17 cellular contexts compared by ENCODE assay signal in the genomic region with DNA sequence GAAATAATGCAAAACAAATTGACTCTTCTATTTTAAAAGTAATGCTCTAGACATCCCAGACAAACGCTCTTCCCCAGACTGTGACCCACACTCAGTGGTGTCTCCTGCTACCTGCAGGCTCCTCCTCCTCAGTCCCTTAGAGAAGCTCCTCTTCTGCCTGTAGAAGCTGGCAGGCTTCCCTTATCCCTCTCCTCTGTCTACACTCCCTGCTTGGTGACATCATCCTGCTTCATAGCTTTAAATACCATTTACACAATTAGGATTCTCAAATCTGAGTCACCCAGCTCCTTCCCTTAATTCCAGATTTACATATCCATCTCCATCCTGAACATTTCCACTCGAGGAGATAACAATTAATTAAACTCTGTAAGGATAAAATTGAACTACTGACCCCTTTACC.
DNase-seq lines count a peak whose midpoint lies in the region; ATAC-seq and TF ChIP-seq lines count a peak whose summit lies in the region.
"Had no signal": no experiment of that assay in that cellular context is flagged by ENCODE, and none has a peak within 500 bp of the region (broad histone marks: within the 10 kb centered on the region; RNA-seq: fewer than 3 reads in every experiment).

No MANE protein-coding gene starts in this region.

- no peak overlapping the region for H3K9ac ChIP-seq in adipocyte (ENCODE audit: low read length)
- no peak overlapping the region for H3K9ac ChIP-seq in fibroblast of lung (ENCODE audit: insufficient read depth, low read length)

- H3K4me3 Mint-ChIP-seq in HFFc6 (no peak overlapping the region), glutamatergic neuron (ENCODE audit: unreplicated experiment) (no peak overlapping the region)
- H3K4me3 Mint-ChIP-seq in activated T-cell treated with anti-CD3 and anti-CD28 coated beads, Interleukin-2, amount 50 U/mL, for 4 hours: no peak overlapping the region
- H3K4me3 Mint-ChIP-seq: activated CD8-positive, alpha-beta memory T cell treated with anti-CD3 and anti-CD28 coated beads, Interleukin-2, amount 10 ng/mL, durations not matched to agents 7 days and 5 days; CD8-positive, alpha-beta memory T cell; T-helper 1 cell treated with Interleukin-12 subunit alpha and Interleukin-12 subunit beta and Interleukin-4 antibody, amounts not matched to agents 30 μg/mL and 1 μg/mL, for 36 hours had no signal

- H3K27me3 ChIP-seq in adipocyte (replicated peaks; ENCODE audit: control insufficient read depth, insufficient read depth, low read length) (peaks cover 4% of the 10 kb centered on the region), fibroblast of lung (ENCODE audit: control insufficient read depth, insufficient read depth, low read length) (no peaks in the 10 kb centered on the region), left lung (no peaks in the 10 kb centered on the region)
- H3K27me3 ChIP-seq: Peyer's patch, thyroid gland had no signal

- ATAC-seq in left lung: no peak
- ATAC-seq in activated T-cell treated with anti-CD3 and anti-CD28 coated beads, Interleukin-2, amount 50 U/mL, for 4 hours: no peak
- ATAC-seq: activated CD8-positive, alpha-beta memory T cell treated with anti-CD3 and anti-CD28 coated beads, Interleukin-2, amount 10 ng/mL, durations not matched to agents 7 days and 5 days had no signal

- no peak overlapping the region for H3K27ac ChIP-seq in fibroblast of lung (ENCODE audit: insufficient read depth, low read length)
- H3K27ac ChIP-seq in left lung: no peak overlapping the region
- H3K27ac ChIP-seq: Peyer's patch, thyroid gland had no signal

- intact Hi-C loops in left lung (cut with DNase I): no loop called here

- no peaks in the 10 kb centered on the region for H3K79me2 ChIP-seq in fibroblast of lung (ENCODE audit: control insufficient read depth, insufficient read depth, low read length)

- H4K20me1 ChIP-seq in fibroblast of lung (ENCODE audit: control insufficient read depth, extremely low read depth, insufficient read depth, low read length): no peaks in the 10 kb centered on the region

- H3K9me3 Mint-ChIP-seq in HFFc6 (no peaks in the 10 kb centered on the region), glutamatergic neuron (ENCODE audit: unreplicated experiment) (no peaks in the 10 kb centered on the region)
- no peaks in the 10 kb centered on the region for H3K9me3 Mint-ChIP-seq in activated T-cell treated with anti-CD3 and anti-CD28 coated beads, Interleukin-2, amount 50 U/mL, for 4 hours
- H3K9me3 Mint-ChIP-seq: T-helper 1 cell treated with Interleukin-12 subunit alpha and Interleukin-12 subunit beta and Interleukin-4 antibody, amounts not matched to agents 30 μg/mL and 1 μg/mL, for 36 hours had no signal

- H3K4me1 ChIP-seq in adipocyte (ENCODE audit: control insufficient read depth, insufficient read depth, low read length) (no peaks in the 10 kb centered on the region), fibroblast of lung (ENCODE audit: control insufficient read depth, extremely low read depth, insufficient read depth, low read length) (no peaks in the 10 kb centered on the region), left lung (no peaks in the 10 kb centered on the region)
- H3K4me1 ChIP-seq: Peyer's patch, thyroid gland had no signal

- TF ChIP-seq CTCF in HFFc6 (IDR thresholded peaks at IDR 0.05): no peak
- TF ChIP-seq CTCF in fibroblast of lung (conservative IDR thresholded peaks at IDR 0.05 in 1 of 2, IDR thresholded peaks at IDR 0.05 in 1 of 2; ENCODE audit: low read depth in 1 of 2, low read length in 2 of 2): no peak
- TF ChIP-seq CTCF in left lung (IDR thresholded peaks at IDR 0.05): no peak
- no peak for TF ChIP-seq CTCF in glutamatergic neuron (IDR thresholded peaks at IDR 0.05; ENCODE audit: partially characterized antibody, unreplicated experiment)

- no peak overlapping the region for H3K4me2 ChIP-seq in fibroblast of lung (ENCODE audit: extremely low read depth, insufficient read depth, low read length)

- DNase-seq in HFFc6 (peak; percentile 70), adipocyte (ENCODE audit: low read depth) (peak; percentile 53), fibroblast of lung (ENCODE audit: low read depth in 2 of 2) (peak; percentile 4 to 81), left lung (no peak), SIG-M5 treated with dmso at 0.1 percent for 504 hours (lab: John Stamatoyannopoulos, UW; ENCODE audit: unreplicated experiment) (no peak), glutamatergic neuron (no peak)
- DNase-seq in activated T-cell treated with anti-CD3 and anti-CD28 coated beads, Interleukin-2, amount 50 U/mL, for 4 hours: no peak
- DNase-seq: activated CD4-positive, CD25-positive, alpha-beta regulatory T cell; activated CD8-positive, alpha-beta memory T cell treated with anti-CD3 and anti-CD28 coated beads, Interleukin-2, amount 10 ng/mL, durations not matched to agents 7 days and 5 days; CD8-positive, alpha-beta memory T cell; effector CD4-positive, alpha-beta T cell; GF-D8; NCI-H187 treated with DMSO at 0.1 percent for 48 hours; NCI-H526 treated with DMSO at 0.1 percent for 48 hours; Peyer's patch; thyroid gland had no signal

- H3K4me3 ChIP-seq in adipocyte (ENCODE audit: low read length) (no peak overlapping the region), fibroblast of lung (replicated peaks in 1 of 4; ENCODE audit: control extremely low read depth in 1 of 4, insufficient read depth in 1 of 4, low read depth in 3 of 4, low read length in 4 of 4) (no peak overlapping the region), left lung (no peak overlapping the region)
- H3K4me3 ChIP-seq: Peyer's patch, thyroid gland had no signal

- H3K9me3 ChIP-seq in adipocyte (ENCODE audit: control insufficient read depth, low read length) (no peaks in the 10 kb centered on the region), fibroblast of lung (ENCODE audit: control insufficient read depth, insufficient read depth, low read depth, low read length) (no peaks in the 10 kb centered on the region), left lung (no peaks in the 10 kb centered on the region)
- H3K9me3 ChIP-seq: Peyer's patch, thyroid gland had no signal

- peaks cover 7% of the 10 kb centered on the region for H3K27me3 Mint-ChIP-seq in HFFc6 (ENCODE audit: insufficient read depth)
- peaks cover 11% of the 10 kb centered on the region for H3K27me3 Mint-ChIP-seq in activated T-cell treated with anti-CD3 and anti-CD28 coated beads, Interleukin-2, amount 50 U/mL, for 4 hours (ENCODE audit: low read depth)
- H3K27me3 Mint-ChIP-seq in glutamatergic neuron (ENCODE audit: unreplicated experiment): peaks cover 3% of the 10 kb centered on the region

- H3K36me3 Mint-ChIP-seq in HFFc6 (ENCODE audit: low read depth) (no peaks in the 10 kb centered on the region), glutamatergic neuron (ENCODE audit: unreplicated experiment) (no peaks in the 10 kb centered on the region)
- no peaks in the 10 kb centered on the region for H3K36me3 Mint-ChIP-seq in activated T-cell treated with anti-CD3 and anti-CD28 coated beads, Interleukin-2, amount 50 U/mL, for 4 hours (ENCODE audit: insufficient read depth)
- H3K36me3 Mint-ChIP-seq: activated CD8-positive, alpha-beta memory T cell treated with anti-CD3 and anti-CD28 coated beads, Interleukin-2, amount 10 ng/mL, durations not matched to agents 7 days and 5 days; CD8-positive, alpha-beta memory T cell had no signal

- peaks cover 38% of the 10 kb centered on the region for H3K4me1 Mint-ChIP-seq in HFFc6 (ENCODE audit: low read depth)
- peaks cover 5% of the 10 kb centered on the region for H3K4me1 Mint-ChIP-seq in activated T-cell treated with anti-CD3 and anti-CD28 coated beads, Interleukin-2, amount 50 U/mL, for 4 hours (ENCODE audit: low read depth)
- no peaks in the 10 kb centered on the region for H3K4me1 Mint-ChIP-seq in glutamatergic neuron (ENCODE audit: low read depth, unreplicated experiment)
- H3K4me1 Mint-ChIP-seq: CD8-positive, alpha-beta memory T cell had no signal

- H3K27ac Mint-ChIP-seq in HFFc6: no peak overlapping the region; the same call in 1 of the 2 replicates
- no peak overlapping the region for H3K27ac Mint-ChIP-seq in glutamatergic neuron (ENCODE audit: unreplicated experiment)
- H3K27ac Mint-ChIP-seq: activated CD8-positive, alpha-beta memory T cell treated with anti-CD3 and anti-CD28 coated beads, Interleukin-2, amount 10 ng/mL, durations not matched to agents 7 days and 5 days; CD8-positive, alpha-beta memory T cell had no signal

- H3K36me3 ChIP-seq in adipocyte (ENCODE audit: control insufficient read depth, insufficient read depth, low read length, severe bottlenecking) (no peaks in the 10 kb centered on the region), fibroblast of lung (ENCODE audit: control insufficient read depth, insufficient read depth, low read length) (no peaks in the 10 kb centered on the region), left lung (no peaks in the 10 kb centered on the region)
- H3K36me3 ChIP-seq: Peyer's patch, thyroid gland had no signal

- H2AFZ ChIP-seq in fibroblast of lung (ENCODE audit: low read length): no peak overlapping the region

Comparison
In these comparisons a context has a peak if more than half of its experiments do, and no peak if none do; other contexts are left out.
1. DNase-seq: peak in HFFc6 (single experiment), adipocyte (single experiment) and fibroblast of lung (2 of 2); none in left lung (0 of 2), SIG-M5 treated with dmso at 0.1 percent for 504 hours (single experiment), activated T-cell treated with anti-CD3 and anti-CD28 coated beads, Interleukin-2, amount 50 U/mL, for 4 hours (single experiment) and glutamatergic neuron (single experiment).